In the genomic region with DNA sequence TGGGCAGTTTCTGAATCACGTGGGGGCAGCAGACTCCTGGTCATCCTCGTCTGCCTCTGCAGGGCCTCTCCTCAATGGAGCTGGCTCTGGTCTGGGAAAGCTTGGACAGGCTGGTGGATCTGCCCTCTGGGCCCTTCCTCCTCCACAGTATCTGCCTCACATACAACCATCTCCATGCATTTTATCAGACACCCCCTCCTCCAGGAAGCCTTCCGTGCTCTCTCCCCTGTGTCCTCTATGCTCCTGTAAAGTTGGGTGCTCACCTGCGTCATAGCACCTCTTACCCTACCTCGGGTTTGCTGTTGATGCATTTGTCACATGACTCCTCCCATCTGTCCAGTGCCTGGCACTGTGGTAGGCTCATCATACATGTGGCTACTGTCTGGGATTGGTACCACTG, we compare ENCODE assay signal across 8 cellular contexts.
"Had no signal": no experiment of that assay in that cellular context is flagged by ENCODE, and none has a peak within 500 bp of the region (broad histone marks: within the 10 kb centered on the region; RNA-seq: fewer than 3 reads in every experiment).

No MANE protein-coding gene starts in this region.

- H3K4me3 Mint-ChIP-seq: GM23338, H9 had no signal

- H3K4me3 ChIP-seq: GM23338 had no signal

- FAIRE-seq: H1, H54, HTR-8/SVneo had no signal

- H3K4me2 ChIP-seq: GM23338 had no signal

- H2AFZ ChIP-seq: GM23338 had no signal

- DNase-seq: H9, HCEC 1CT, IMR-90, KBM-7 had no signal

- ATAC-seq: GM23338 had no signal

- H3K27ac Mint-ChIP-seq: GM23338, H9 had no signal
